18 cellular contexts compared by ENCODE assay signal in genomic region chr9:87657190-87657589, GRCh38.
DNase-seq lines count a peak whose midpoint lies in the region; ATAC-seq, FAIRE-seq and TF ChIP-seq lines count a peak whose summit lies in the region.
"Had no signal": no experiment of that assay in that cellular context is flagged by ENCODE, and none has a peak within 500 bp of the region (broad histone marks: within the 10 kb centered on the region; RNA-seq: fewer than 3 reads in every experiment).

No MANE protein-coding gene starts in this region.

- H3K4me3 ChIP-seq in brain microvascular endothelial cell (ENCODE audit: low read depth, low read length) (no peak overlapping the region), ascending aorta (no peak overlapping the region)
- H3K4me3 ChIP-seq: hepatocyte had no signal

- no peaks in the 10 kb centered on the region for H3K36me3 ChIP-seq in brain microvascular endothelial cell (replicated peaks)
- H3K36me3 ChIP-seq in ascending aorta, result no peaks in the 10 kb centered on the region

- DNase-seq in H54 (ENCODE audit: insufficient read length, low spot score) (peak; percentile 26), brain microvascular endothelial cell (peak; percentile 63), left lobe of liver (ENCODE audit: low spot score) (no peak), pulmonary artery endothelial cell (ENCODE audit: low read depth, low spot score) (peak; percentile 27), GM13977 (ENCODE audit: low spot score) (no peak), DMS 273 (lab: John Stamatoyannopoulos, UW; ENCODE audit: unreplicated experiment) (no peak), ascending aorta (ENCODE audit: low spot score in 2 of 2) (no peak)
- DNase-seq: activated CD4-positive, alpha-beta T cell treated with anti-CD3 and anti-CD28 coated beads for 48 hours; activated naive CD4-positive, alpha-beta T cell; GDM1; left colon; naive thymus-derived CD4-positive, alpha-beta T cell; NCI-H2029 treated with DMSO at 0.1 percent for 48 hours; NCI-H510A; SIG-M5 had no signal

- no peak for FAIRE-seq in H54 (lab: Jason Lieb, UNC)
- FAIRE-seq: GM12892 had no signal

- H3K9me3 ChIP-seq in ascending aorta, result no peaks in the 10 kb centered on the region

- in situ Hi-C loops in brain microvascular endothelial cell (cut with HindIII; ENCODE audit: low pct_ligation_motif_present, low sequenced_read_pairs) (loop anchor here (25.0 kb wide), 1 partner anchor 320 kb away; no protein-coding TSS in a partner anchor), GM13977 (cut with MboI; ENCODE audit: low pct_unique_long_range_greater_than_20kb, low sequenced_read_pairs, unreplicated experiment) (no loop called here)

- H3K27me3 ChIP-seq in brain microvascular endothelial cell (replicated peaks) (no peaks in the 10 kb centered on the region), ascending aorta (no peaks in the 10 kb centered on the region)
- H3K27me3 ChIP-seq: hepatocyte had no signal

- no peak for TF ChIP-seq POLR2A in H54 (IDR thresholded peaks at IDR 0.05; ENCODE audit: low read depth, low read length)

- H3K4me1 ChIP-seq in ascending aorta, result no peaks in the 10 kb centered on the region

- intact Hi-C loops in ascending aorta (cut with DNase I), result no loop called here

- H3K27ac ChIP-seq in brain microvascular endothelial cell, result no peak overlapping the region
- H3K27ac ChIP-seq in ascending aorta, result no peak overlapping the region
- H3K27ac ChIP-seq: hepatocyte had no signal

- no peak for TF ChIP-seq CTCF in brain microvascular endothelial cell (IDR thresholded peaks at IDR 0.05; ENCODE audit: low read depth, low read length, missing control alignments)
- TF ChIP-seq CTCF in GM13977 (IDR thresholded peaks at IDR 0.05; ENCODE audit: extremely low read depth, insufficient read depth, missing control alignments), result no peak
- no peak for TF ChIP-seq CTCF in ascending aorta (IDR thresholded peaks at IDR 0.05)

- ATAC-seq in left lobe of liver, result peak; percentile 53
- no peak for ATAC-seq in HG02623 (IDR thresholded peaks at IDR 0.05; ENCODE audit: unreplicated experiment)
- ATAC-seq: left colon; naive thymus-derived CD4-positive, alpha-beta T cell had no signal

Comparison
In these comparisons a context has a peak if more than half of its experiments do, and no peak if none do; other contexts are left out.
1. DNase-seq: peak in H54 (single experiment), brain microvascular endothelial cell (single experiment) and pulmonary artery endothelial cell (single experiment); none in left lobe of liver (single experiment), GM13977 (single experiment), DMS 273 (single experiment) and ascending aorta (0 of 2).